ENCODE assay signal across 1 cellular context in genomic region chr6:167734662-167735497, GRCh38.
TF ChIP-seq lines count a peak whose summit lies in the region.

No MANE protein-coding gene starts in this region.

TF ChIP-seq in HepG2, 621 proteins besides CTCF, POLR2A, EP300 and RAD21 (continued from another document and continues in another):
- TF ChIP-seq ZBTB33 (CRISPR knock-in tag; IDR thresholded peaks at IDR 0.05) (peak; percentile 53; the same call in 1 of the 2 replicates), HNRNPLL (IDR thresholded peaks at IDR 0.05; ENCODE audit: low read depth, low read length, poor library complexity, severe bottlenecking) (peak; percentile 45), ZHX1 (CRISPR knock-in tag; IDR thresholded peaks at IDR 0.05; ENCODE audit: low read depth) (0 out of 2 replicates have a peak, but pooled peaks have one; percentile 12), ZNF543 (CRISPR knock-in tag; IDR thresholded peaks at IDR 0.05) (0 out of 2 replicates have a peak, but pooled peaks have one; percentile 19), RBM39 (IDR thresholded peaks at IDR 0.05; ENCODE audit: low read depth, low read length, poor library complexity, severe bottlenecking) (peak; percentile 31), SNAPC2 (CRISPR knock-in tag; IDR thresholded peaks at IDR 0.05) (0 out of 2 replicates have a peak, but pooled peaks have one; percentile 2), ZNF687 (CRISPR knock-in tag; IDR thresholded peaks at IDR 0.05) (peak; percentile 54), MLXIP (CRISPR knock-in tag; IDR thresholded peaks at IDR 0.05; ENCODE audit: borderline replicate concordance) (no peak), CCDC6 (CRISPR knock-in tag; IDR thresholded peaks at IDR 0.05) (0 out of 2 replicates have a peak, but pooled peaks have one; percentile 38), ZBTB39 (CRISPR knock-in tag; IDR thresholded peaks at IDR 0.05) (peak; percentile 65), HES4 (CRISPR knock-in tag; IDR thresholded peaks at IDR 0.05; ENCODE audit: borderline replicate concordance) (peak; percentile 86; the same call in 1 of the 2 replicates), TARDBP (CRISPR knock-in tag; IDR thresholded peaks at IDR 0.05) (peak; percentile 18; the same call in 1 of the 2 replicates), HIC2 (CRISPR knock-in tag; IDR thresholded peaks at IDR 0.05; ENCODE audit: low read depth) (peak; percentile 23; the same call in 1 of the 2 replicates), ADNP (CRISPR knock-in tag; IDR thresholded peaks at IDR 0.05) (peak; percentile 94), ZBTB42 (CRISPR knock-in tag; IDR thresholded peaks at IDR 0.05) (0 out of 2 replicates have a peak, but pooled peaks have one; percentile 7), MLX (CRISPR knock-in tag; IDR thresholded peaks at IDR 0.05) (no peak), TFE3 (CRISPR knock-in tag; IDR thresholded peaks at IDR 0.05) (no peak), ZNF350 (CRISPR knock-in tag; IDR thresholded peaks at IDR 0.05; ENCODE audit: borderline replicate concordance, low read depth) (peak; percentile 3; the same call in 1 of the 2 replicates), POGK (CRISPR knock-in tag; conservative IDR thresholded peaks at IDR 0.05) (peak; percentile 52; the same call in 1 of the 2 replicates), HNF4A (CRISPR knock-in tag; IDR thresholded peaks at IDR 0.05) (peak; percentile 38), ZBTB8A (CRISPR knock-in tag; IDR thresholded peaks at IDR 0.05; ENCODE audit: borderline replicate concordance, low read depth) (no peak), ZMAT3 (CRISPR knock-in tag; conservative IDR thresholded peaks at IDR 0.05) (no peak), RBFOX2 (IDR thresholded peaks at IDR 0.05; ENCODE audit: low read depth, low read length) (peak; percentile 31; the same call in 1 of the 2 replicates), BCL3 (CRISPR knock-in tag; IDR thresholded peaks at IDR 0.05) (0 out of 2 replicates have a peak, but pooled peaks have one; percentile 12), NAIF1 (CRISPR knock-in tag; IDR thresholded peaks at IDR 0.05; ENCODE audit: borderline replicate concordance) (no peak), ZNF740 (CRISPR knock-in tag; IDR thresholded peaks at IDR 0.05) (0 out of 2 replicates have a peak, but pooled peaks have one; percentile 72), SALL1 (CRISPR knock-in tag; IDR thresholded peaks at IDR 0.05) (peak; percentile 34; the same call in 1 of the 2 replicates), FOXC1 (CRISPR knock-in tag; IDR thresholded peaks at IDR 0.05; ENCODE audit: borderline replicate concordance) (0 out of 2 replicates have a peak, but pooled peaks have one; percentile 56), ZNF629 (CRISPR knock-in tag; conservative IDR thresholded peaks at IDR 0.05) (peak; percentile 99), HHEX (CRISPR knock-in tag; IDR thresholded peaks at IDR 0.05) (peak; percentile 51; the same call in 1 of the 2 replicates), CAMTA2 (CRISPR knock-in tag; IDR thresholded peaks at IDR 0.05; ENCODE audit: borderline replicate concordance) (0 out of 2 replicates have a peak, but pooled peaks have one; percentile 42)
